ENCODE assay signal across 23 cellular contexts in genomic region chr5:181281984-181282316, GRCh38. TPM values are rescaled to one million over a fixed set of nuclear protein-coding genes. Genes with fewer than 3 reads are reported as not detected.
DNase-seq lines count a peak whose midpoint lies in the region; ATAC-seq and TF ChIP-seq lines count a peak whose summit lies in the region.
"Had no signal": no experiment of that assay in that cellular context is flagged by ENCODE, and none has a peak within 500 bp of the region (broad histone marks: within the 10 kb centered on the region; RNA-seq: fewer than 3 reads in every experiment).

No MANE protein-coding gene starts in this region.

- no CpG with 5 or more reads among the region's 18 CpGs for WGBS in trophoblast cell (ENCODE audit: extremely low coverage, insufficient coverage, insufficient read length)

- H3K14ac ChIP-seq in trophoblast cell (ENCODE audit: low read length), result no peak overlapping the region

- H3K18ac ChIP-seq in trophoblast cell (ENCODE audit: low read length), result no peak overlapping the region

- H3K4me3 ChIP-seq in HUES48 (ENCODE audit: low read depth, low read length) (peak overlapping the region; percentile 93), iPS-18c (ENCODE audit: insufficient read depth, low read depth, low read length) (peak overlapping the region; percentile 92), trophoblast cell (ENCODE audit: low read depth, low read length) (peak overlapping the region; percentile 92)

- CTCF ChIA-PET in WTC11 (lab: Charles Lee), result interaction anchor here (0.7 to 1.2 kb wide), 3 partner anchors 9 to 194 kb away, joined by 3 to 5 read pairs (median 4); no protein-coding TSS in a partner anchor

- no peaks in the 10 kb centered on the region for H3K9me3 ChIP-seq in HUES48 (ENCODE audit: control insufficient read depth, insufficient read depth, low read length)
- no peaks in the 10 kb centered on the region for H3K9me3 ChIP-seq in iPS-18c (ENCODE audit: control insufficient read depth, insufficient read depth, low read length)
- H3K9me3 ChIP-seq in trophoblast cell (ENCODE audit: insufficient read depth, low read depth, low read length), result no peaks in the 10 kb centered on the region

- DNase-seq in WTC11 (ENCODE audit: low spot score) (no peak), trophoblast cell (no peak), dermis blood vessel endothelial cell (no peak)
- DNase-seq: activated CD4-positive, alpha-beta T cell treated with anti-CD3 and anti-CD28 coated beads, Interleukin-2, amount 50 U/mL, for 4 hours; activated CD8-positive, alpha-beta memory T cell treated with anti-CD3 and anti-CD28 coated beads, Interleukin-2, amount 50 U/mL, for 4 hours; central memory CD4-positive, alpha-beta T cell; foreskin fibroblast; HFFc6; hypothalamus; left cardiac atrium; naive thymus-derived CD8-positive, alpha-beta T cell; NCI-H1092 treated with DMSO at 0.1 percent for 48 hours; NCI-H2081; NCI-H446 treated with DMSO at 0.1 percent for 48 hours; substantia nigra; WERI-Rb-1 had no signal

- H4K8ac ChIP-seq in trophoblast cell (ENCODE audit: low read depth, low read length), result no peak overlapping the region

- no peak overlapping the region for H3K23ac ChIP-seq in trophoblast cell (ENCODE audit: low read length)

- H3K27ac ChIP-seq in HUES48 (ENCODE audit: low read depth, low read length) (no peak overlapping the region), trophoblast cell (ENCODE audit: low read depth, low read length) (no peak overlapping the region)
- H3K27ac ChIP-seq: WERI-Rb-1 had no signal

- H3K9me3 Mint-ChIP-seq in WTC11, result no peaks in the 10 kb centered on the region
- H3K9me3 Mint-ChIP-seq: activated naive CD4-positive, alpha-beta T cell treated with anti-CD3 and anti-CD28 coated beads, Interleukin-2, amount 50 U/mL, for 72 hours; activated T-helper 17 cell treated with anti-CD3 and anti-CD28 coated beads, Interleukin-2, amount 50 U/mL, for 72 hours; HFFc6; naive thymus-derived CD8-positive, alpha-beta T cell; T-helper 2 cell treated with Interferon-gamma antibody and Interleukin-4, amounts not matched to agents 5 μg/mL and 100 μg/mL, for 36 hours had no signal

- peaks cover 20% of the 10 kb centered on the region for H3K36me3 Mint-ChIP-seq in WTC11
- H3K36me3 Mint-ChIP-seq: activated naive CD4-positive, alpha-beta T cell treated with anti-CD3 and anti-CD28 coated beads, Interleukin-2, amount 50 U/mL, for 72 hours had no signal

- peak overlapping the region; percentile 95 for H3K27ac Mint-ChIP-seq in WTC11
- H3K27ac Mint-ChIP-seq: activated naive CD4-positive, alpha-beta T cell treated with anti-CD3 and anti-CD28 coated beads, Interleukin-2, amount 50 U/mL, for 72 hours; activated T-helper 17 cell treated with anti-CD3 and anti-CD28 coated beads, Interleukin-2, amount 50 U/mL, for 72 hours; HFFc6; naive thymus-derived CD8-positive, alpha-beta T cell; T-helper 2 cell treated with Interferon-gamma antibody and Interleukin-4, amounts not matched to agents 5 μg/mL and 100 μg/mL, for 36 hours had no signal

- no peak overlapping the region for H2BK12ac ChIP-seq in trophoblast cell (ENCODE audit: low read length)

- H2AFZ ChIP-seq in trophoblast cell (ENCODE audit: insufficient read depth, low read length, poor library complexity), result no peak overlapping the region

- H3K4me2 ChIP-seq in trophoblast cell (ENCODE audit: low read length), result peak overlapping the region; percentile 90

- H4K12ac ChIP-seq in trophoblast cell (ENCODE audit: low read depth, low read length), result no peak overlapping the region

- H3K4me1 ChIP-seq in HUES48 (ENCODE audit: control insufficient read depth, insufficient read depth, low read length) (no peaks in the 10 kb centered on the region), trophoblast cell (ENCODE audit: control insufficient read depth in 1 of 2, insufficient read depth in 2 of 2, low read length in 2 of 2) (peaks cover 0 to 10% of the 10 kb centered on the region in 2 experiments)

- no peaks in the 10 kb centered on the region for H3K27me3 ChIP-seq in HUES48 (ENCODE audit: control insufficient read depth, insufficient read depth, low read length)
- H3K27me3 ChIP-seq in trophoblast cell (ENCODE audit: insufficient read depth, low read length), result no peaks in the 10 kb centered on the region

- peaks cover 3% of the 10 kb centered on the region for H3K79me1 ChIP-seq in trophoblast cell (ENCODE audit: low read length)

- H2BK120ac ChIP-seq in trophoblast cell (ENCODE audit: insufficient read depth, low read length, poor library complexity), result no peak overlapping the region

- no peak overlapping the region for H3K9ac ChIP-seq in HUES48 (ENCODE audit: low read depth, low read length)
- peak overlapping the region; percentile 73 for H3K9ac ChIP-seq in trophoblast cell (ENCODE audit: low read length)

- peaks cover 7% of the 10 kb centered on the region for H3K27me3 Mint-ChIP-seq in WTC11 (ENCODE audit: low read depth)
- H3K27me3 Mint-ChIP-seq: activated T-helper 17 cell treated with anti-CD3 and anti-CD28 coated beads, Interleukin-2, amount 50 U/mL, for 72 hours; naive thymus-derived CD8-positive, alpha-beta T cell had no signal

- ATAC-seq in WTC11 (peak; percentile 36), GM18909 (IDR thresholded peaks at IDR 0.05; ENCODE audit: poor library complexity, unreplicated experiment) (no peak), HG02884 (IDR thresholded peaks at IDR 0.05; ENCODE audit: unreplicated experiment) (no peak)
- ATAC-seq: activated naive CD4-positive, alpha-beta T cell treated with anti-CD3 and anti-CD28 coated beads, Interleukin-2, amount 50 U/mL, for 72 hours; activated T-helper 17 cell treated with anti-CD3 and anti-CD28 coated beads, Interleukin-2, amount 50 U/mL, for 72 hours; left cardiac atrium; naive thymus-derived CD8-positive, alpha-beta T cell had no signal

- POLR2A ChIA-PET in WTC11 (lab: Charles Lee), result interaction anchor here (2.3 kb wide), 1 partner anchor 21 kb away, joined by 12 read pairs; the partner anchor contains the start of gene TRIM52

- H3K4ac ChIP-seq in trophoblast cell (ENCODE audit: low read depth, low read length), result no peak overlapping the region

- H3K4me1 Mint-ChIP-seq in WTC11, result peaks cover 10% of the 10 kb centered on the region
- H3K4me1 Mint-ChIP-seq: activated T-helper 17 cell treated with anti-CD3 and anti-CD28 coated beads, Interleukin-2, amount 50 U/mL, for 72 hours had no signal

- peaks cover 8% of the 10 kb centered on the region for H3K79me2 ChIP-seq in trophoblast cell (ENCODE audit: control insufficient read depth, insufficient read depth, low read length, poor library complexity)

- no peak overlapping the region for H2BK5ac ChIP-seq in trophoblast cell (ENCODE audit: low read depth, low read length, poor library complexity)

- H3K36me3 ChIP-seq in HUES48 (ENCODE audit: control insufficient read depth, insufficient read depth, low read length) (peaks cover 29% of the 10 kb centered on the region), trophoblast cell (ENCODE audit: control insufficient read depth in 1 of 2, insufficient read depth in 2 of 2, low read length in 2 of 2) (peaks cover 24 to 28% of the 10 kb centered on the region in 2 experiments)
- H3K36me3 ChIP-seq: WERI-Rb-1 had no signal

- H3K4me3 Mint-ChIP-seq in WTC11, result no peak overlapping the region
- H3K4me3 Mint-ChIP-seq: activated T-helper 17 cell treated with anti-CD3 and anti-CD28 coated beads, Interleukin-2, amount 50 U/mL, for 72 hours; HFFc6; naive thymus-derived CD8-positive, alpha-beta T cell; T-helper 2 cell treated with Interferon-gamma antibody and Interleukin-4, amounts not matched to agents 5 μg/mL and 100 μg/mL, for 36 hours had no signal

- no peak for TF ChIP-seq CTCF in WTC11 (IDR thresholded peaks at IDR 0.05)

- no peak overlapping the region for H4K91ac ChIP-seq in trophoblast cell (ENCODE audit: low read depth, low read length)

- H2AK5ac ChIP-seq in trophoblast cell (ENCODE audit: low read length), result no peak overlapping the region

TF ChIP-seq in WTC11, 78 proteins besides CTCF, POLR2A, EP300 and RAD21:
- TF ChIP-seq TCF7 (CRISPR knock-in tag; IDR thresholded peaks at IDR 0.05; ENCODE audit: low read depth), result no peak
- 0 out of 2 replicates have a peak, but pooled peaks have one; percentile 5 for TF ChIP-seq TP53 (CRISPR knock-in tag; IDR thresholded peaks at IDR 0.05)
- TF ChIP-seq NFE2L1 (CRISPR knock-in tag; IDR thresholded peaks at IDR 0.05), result no peak

RNA-seq across cellular contexts. Expression of gene TRIM52, which starts 21.0 kb away (rescaled TPM):
- total RNA-seq in WTC11 (2021), result 7.8 to 10.1 TPM (median 8.7 TPM) in 3 replicates
- polyA plus RNA-seq in trophoblast cell (2013), result 2.8 and 3.3 TPM in 2 replicates
- total RNA-seq in dermis blood vessel endothelial cell, result 6.3 and 8.8 TPM in 2 replicates

RNA-seq across cellular contexts. Expression of gene RACK1, which starts 38.2 kb away (rescaled TPM):
- total RNA-seq in WTC11 (2021), result 2,360 to 2,535 TPM (median 2,479 TPM) in 3 replicates
- 2,172 and 2,251 TPM in 2 replicates for polyA plus RNA-seq in trophoblast cell (2013)
- total RNA-seq in dermis blood vessel endothelial cell, result 4,132 and 4,370 TPM in 2 replicates

RNA-seq across cellular contexts. Expression of gene TRIM41, which starts 58.9 kb away (rescaled TPM):
- total RNA-seq in WTC11 (2021), result 31.9 to 33.5 TPM (median 32.2 TPM) in 3 replicates
- polyA plus RNA-seq in trophoblast cell (2013), result 16.4 and 16.9 TPM in 2 replicates
- total RNA-seq in dermis blood vessel endothelial cell, result 9.0 and 9.2 TPM in 2 replicates
